8 cellular contexts compared by ENCODE assay signal in genomic region chr13:43132228-43132627, GRCh38.
DNase-seq lines count a peak whose midpoint lies in the region; ATAC-seq and TF ChIP-seq lines count a peak whose summit lies in the region.

No MANE protein-coding gene starts in this region.

- no peaks in the 10 kb centered on the region for H3K36me3 ChIP-seq in lung (ENCODE audit: control insufficient read depth in 2 of 2, insufficient read depth in 2 of 2, low read length in 2 of 2)

- WGBS in lung, 2 donors: 56 to 75% methylated on average over 4 of the region's 4 CpGs

- no peaks in the 10 kb centered on the region for H3K27me3 ChIP-seq in lung (ENCODE audit: control insufficient read depth, insufficient read depth)

- in situ Hi-C loops in astrocyte of the spinal cord (cut with HindIII; ENCODE audit: low sequenced_read_pairs): no loop called here

- ATAC-seq in lung (ENCODE audit: insufficient read depth, low FRiP score) (no peak), GM18502 (IDR thresholded peaks at IDR 0.05; ENCODE audit: poor library complexity, unreplicated experiment) (no peak), GM21367 (IDR thresholded peaks at IDR 0.05; ENCODE audit: unreplicated experiment) (no peak)

- H3K9me3 ChIP-seq in lung (ENCODE audit: control insufficient read depth in 2 of 2, insufficient read depth in 1 of 2, low read length in 1 of 2): no peaks in the 10 kb centered on the region

- H3K27ac ChIP-seq in lung (ENCODE audit: low read depth in 1 of 2, low read length in 1 of 2): no peak overlapping the region

- TF ChIP-seq CTCF in LNCAP (IDR thresholded peaks at IDR 0.05) (peak; percentile 44; the same call in 1 of the 2 replicates), astrocyte of the spinal cord (IDR thresholded peaks at IDR 0.05; ENCODE audit: low read depth, low read length) (peak; percentile 44), lung (IDR thresholded peaks at IDR 0.05; ENCODE audit: control extremely low read depth, extremely low read depth) (peak; percentile 16)

- H3K4me3 ChIP-seq in astrocyte of the spinal cord (ENCODE audit: low read depth, low read length) (no peak overlapping the region), lung (no peak overlapping the region)

- H3K4me1 ChIP-seq in lung (ENCODE audit: control insufficient read depth in 2 of 2, insufficient read depth in 2 of 2, low read length in 2 of 2): peaks cover 0 to 2% of the 10 kb centered on the region in 2 donors

- DNase-seq in DMS53 treated with DMSO at 0.1 percent for 48 hours (lab: John Stamatoyannopoulos, UW; ENCODE audit: unreplicated experiment) (peak; percentile 1), astrocyte of the spinal cord (ENCODE audit: low read depth, low spot score) (peak; percentile 53), lung (ENCODE audit: low spot score) (no peak), NCI-H2029 (lab: John Stamatoyannopoulos, UW) (no peak)
- no peak for DNase-seq in NK-92 treated with Interleukin-12 subunit alpha and Interleukin-12 subunit beta, amount 100 ng/mL, for 24 hours (lab: John Stamatoyannopoulos, UW)

Comparison
In these comparisons a context has a peak if more than half of its experiments do, and no peak if none do; other contexts are left out.
1. DNase-seq: peak in DMS53 treated with DMSO at 0.1 percent for 48 hours (single experiment) and astrocyte of the spinal cord (single experiment); none in lung (single experiment), NK-92 treated with Interleukin-12 subunit alpha and Interleukin-12 subunit beta, amount 100 ng/mL, for 24 hours (single experiment) and NCI-H2029 (single experiment).
2. Peak in every context shown above with its lines, with median percentiles within 50 percentile points of each other: CTCF ChIP-seq.